25 cellular contexts compared by ENCODE assay signal in the genomic region with DNA sequence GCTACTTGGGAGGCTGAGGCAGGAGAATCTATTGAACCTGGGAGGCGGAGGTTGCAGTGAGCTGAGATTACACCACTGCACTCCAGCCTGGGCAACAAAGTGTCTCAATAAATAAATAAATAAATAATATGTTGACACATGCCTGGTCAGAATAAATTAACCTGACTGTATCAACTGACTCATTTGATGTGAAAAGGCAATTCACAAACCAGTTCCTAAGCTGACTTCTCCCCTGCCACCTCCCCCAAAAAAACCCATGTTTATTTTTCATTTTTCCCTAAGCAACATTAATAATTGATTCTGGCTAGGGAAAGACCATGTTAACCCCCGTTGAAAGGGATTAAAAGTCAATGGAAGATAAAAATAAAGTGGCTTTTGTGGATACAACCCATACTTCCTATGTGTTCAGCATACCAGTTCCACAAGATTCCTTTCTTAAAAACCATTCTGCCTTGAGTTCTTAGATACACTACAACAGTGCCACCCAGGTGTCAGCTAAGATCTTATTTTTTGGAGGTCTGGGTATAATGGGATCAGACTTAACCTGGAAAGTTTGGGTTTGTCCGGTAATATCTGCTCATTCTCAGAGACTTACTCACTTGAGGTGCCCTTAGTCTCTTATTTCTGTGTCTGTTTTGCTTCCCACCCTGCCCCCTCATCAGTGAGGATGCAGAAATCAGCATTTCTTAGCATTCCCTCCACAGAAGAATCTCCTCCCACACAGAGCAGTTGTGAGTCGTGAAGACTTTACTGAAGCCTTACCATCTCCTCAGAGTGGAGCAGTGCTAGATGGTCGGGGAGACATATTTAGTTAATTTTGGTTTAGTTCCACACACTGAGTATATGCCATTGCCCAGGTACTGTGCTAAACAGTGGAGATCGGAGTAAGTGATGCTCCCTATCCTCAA.
"Had no signal": no experiment of that assay in that cellular context is flagged by ENCODE, and none has a peak within 500 bp of the region (broad histone marks: within the 10 kb centered on the region; RNA-seq: fewer than 3 reads in every experiment).

No MANE protein-coding gene starts in this region.

- H3K27me3 Mint-ChIP-seq: activated B cell treated with CpG ODN at 0.5 μM for 24 hours; activated CD4-positive, alpha-beta T cell treated with anti-CD3 and anti-CD28 coated beads, Interleukin-2, amount 10 ng/mL, durations not matched to agents 24 days and 14 days; activated naive CD4-positive, alpha-beta T cell treated with anti-CD3 and anti-CD28 coated beads, Interleukin-2, amount 50 U/mL, for 24 hours; natural killer cell treated with Interleukin-12 subunit alpha and Interleukin-12 subunit beta and Interleukin-15 and Interleukin-18, amount 100 ng/mL, for 72 hours; progenitor cell of endocrine pancreas; T-helper 17 cell had no signal

- H3K4me1 ChIP-seq: adrenal gland, colonic mucosa, gastrocnemius medialis, heart right ventricle, left ventricle myocardium inferior, tibial nerve had no signal

- H3K4me3 Mint-ChIP-seq: activated B cell treated with CpG ODN at 0.5 μM for 24 hours; activated CD4-positive, alpha-beta T cell treated with anti-CD3 and anti-CD28 coated beads, Interleukin-2, amount 10 ng/mL, durations not matched to agents 24 days and 14 days; activated CD8-positive, alpha-beta T cell treated with anti-CD3 and anti-CD28 coated beads, Interleukin-2, amount 10 ng/mL, durations not matched to agents 7 days and 5 days; activated naive CD4-positive, alpha-beta T cell treated with anti-CD3 and anti-CD28 coated beads, Interleukin-2, amount 50 U/mL, for 24 hours; natural killer cell treated with Interleukin-12 subunit alpha and Interleukin-12 subunit beta and Interleukin-15 and Interleukin-18, amount 100 ng/mL, for 72 hours; T-helper 17 cell had no signal

- H3K4me3 ChIP-seq: adrenal gland, colonic mucosa, gastrocnemius medialis, heart right ventricle, left ventricle myocardium inferior, skin epidermis, tibial nerve had no signal

- DNase-seq: activated B cell treated with CpG ODN at 0.5 μM for 24 hours; activated CD4-positive, alpha-beta T cell treated with anti-CD3 and anti-CD28 coated beads, Interleukin-2, amount 10 ng/mL, durations not matched to agents 24 days and 14 days; activated CD8-positive, alpha-beta memory T cell treated with anti-CD3 and anti-CD28 coated beads, Interleukin-2, amount 50 U/mL, for 4 hours; activated CD8-positive, alpha-beta T cell treated with anti-CD3 and anti-CD28 coated beads, Interleukin-2, amount 10 ng/mL, durations not matched to agents 7 days and 5 days; activated effector memory CD4-positive, alpha-beta T cell treated with anti-CD3 and anti-CD28 coated beads, Interleukin-2, amount 50 U/mL, for 16 hours; activated T-cell treated with anti-CD3 and anti-CD28 coated beads, Interleukin-2, amount 50 U/mL, for 48 hours; central memory CD4-positive, alpha-beta T cell; colonic mucosa; gastrocnemius medialis; heart right ventricle; kidney; left ventricle myocardium inferior; mesenchymal stem cell; nucleus accumbens; right cardiac atrium; stimulated activated CD4-positive, alpha-beta T cell treated with anti-CD3 and anti-CD28 coated beads, Interleukin-4, amount 100 ng/mL, for 24 hours; stimulated activated naive CD4-positive, alpha-beta T cell treated with Interleukin-2 at 50 U/mL for 16 hours; substantia nigra; T-helper 17 cell had no signal

- H3K27ac ChIP-seq: adrenal gland, colonic mucosa, gastrocnemius medialis, heart right ventricle, left ventricle myocardium inferior, tibial nerve had no signal

- H3K9me3 ChIP-seq: colonic mucosa, gastrocnemius medialis had no signal

- H3K27ac Mint-ChIP-seq: activated B cell treated with CpG ODN at 0.5 μM for 24 hours; activated CD4-positive, alpha-beta T cell treated with anti-CD3 and anti-CD28 coated beads, Interleukin-2, amount 10 ng/mL, durations not matched to agents 24 days and 14 days; activated CD8-positive, alpha-beta T cell treated with anti-CD3 and anti-CD28 coated beads, Interleukin-2, amount 10 ng/mL, durations not matched to agents 7 days and 5 days; activated naive CD4-positive, alpha-beta T cell treated with anti-CD3 and anti-CD28 coated beads, Interleukin-2, amount 50 U/mL, for 24 hours; natural killer cell treated with Interleukin-12 subunit alpha and Interleukin-12 subunit beta and Interleukin-15 and Interleukin-18, amount 100 ng/mL, for 72 hours; progenitor cell of endocrine pancreas; T-helper 17 cell had no signal

- H3K36me3 ChIP-seq: adrenal gland, colonic mucosa, gastrocnemius medialis, heart right ventricle, left ventricle myocardium inferior, tibial nerve had no signal

- H3K27me3 ChIP-seq: adrenal gland, colonic mucosa, gastrocnemius medialis, heart right ventricle, tibial nerve had no signal

- ATAC-seq: activated CD8-positive, alpha-beta T cell treated with anti-CD3 and anti-CD28 coated beads, Interleukin-2, amount 10 ng/mL, durations not matched to agents 7 days and 5 days; gastrocnemius medialis; heart right ventricle; natural killer cell treated with Interleukin-12 subunit alpha and Interleukin-12 subunit beta and Interleukin-15 and Interleukin-18, amount 100 ng/mL, for 72 hours; T-helper 17 cell had no signal
